Comparison of ENCODE assay signal across 8 cellular contexts in genomic region chr3:61564405-61565059, GRCh38. TPM values are rescaled to one million over a fixed set of nuclear protein-coding genes. Genes with fewer than 3 reads are reported as not detected.
DNase-seq lines count a peak whose midpoint lies in the region; ATAC-seq and TF ChIP-seq lines count a peak whose summit lies in the region.

No MANE protein-coding gene starts in this region.

- intact Hi-C loops in ascending aorta (cut with DNase I), result loop anchor here (1.0 to 5.0 kb wide), 7 partner anchors 258 to 624 kb away; partner anchors contain the start of gene FHIT
- intact Hi-C loops in psoas muscle (cut with DNase I), result loop anchor here (5.0 to 10.0 kb wide), 5 partner anchors 120 to 623 kb away; no protein-coding TSS in a partner anchor

- H3K27me3 ChIP-seq in ascending aorta, result no peaks in the 10 kb centered on the region
- H3K27me3 ChIP-seq in hepatocyte, result no peaks in the 10 kb centered on the region
- H3K27me3 ChIP-seq in psoas muscle (ENCODE audit: insufficient read depth in 3 of 3, low read length in 2 of 3), result no peaks in the 10 kb centered on the region

- H3K9me3 ChIP-seq in ascending aorta (no peaks in the 10 kb centered on the region), hepatocyte (ENCODE audit: low read depth) (no peaks in the 10 kb centered on the region), psoas muscle (no peaks in the 10 kb centered on the region)

- H3K9me2 ChIP-seq in hepatocyte (replicated peaks; ENCODE audit: insufficient read depth), result no peaks in the 10 kb centered on the region

- H4K20me1 ChIP-seq in hepatocyte (ENCODE audit: insufficient read depth, poor library complexity, severe bottlenecking), result peaks cover 34% of the 10 kb centered on the region

- peak overlapping the region; percentile 98 to 99 for H3K4me3 ChIP-seq in ascending aorta
- peak overlapping the region; percentile 72 for H3K4me3 ChIP-seq in hepatocyte
- H3K4me3 ChIP-seq in psoas muscle, result peak overlapping the region; percentile 96

- H2AFZ ChIP-seq in hepatocyte, result peak overlapping the region; percentile 45

- DNase-seq in GM13976 (ENCODE audit: low spot score) (peak; percentile 57), ascending aorta (ENCODE audit: low spot score in 2 of 2) (peak in 1 of 2 donors; percentile 90), hepatocyte (ENCODE audit: low spot score) (peak; percentile 90), psoas muscle (peak; percentile 83 to 90), NCI-H2196 treated with DMSO at 0.1 percent for 48 hours (lab: John Stamatoyannopoulos, UW; ENCODE audit: unreplicated experiment) (no peak), NCI-H226 (no peak), NCI-H1930 (lab: John Stamatoyannopoulos, UW) (no peak)

- H3K36me3 ChIP-seq in ascending aorta, result no peaks in the 10 kb centered on the region
- no peaks in the 10 kb centered on the region for H3K36me3 ChIP-seq in hepatocyte (replicated peaks; ENCODE audit: insufficient read depth, low read depth)
- H3K36me3 ChIP-seq in psoas muscle (ENCODE audit: insufficient read depth in 1 of 2, low read depth in 1 of 2), result no peaks in the 10 kb centered on the region

- in situ Hi-C loops in GM13976 (cut with MboI; ENCODE audit: low sequenced_read_pairs, unreplicated experiment), result no loop called here

- peak; percentile 25 to 60 (median 59) for ATAC-seq in psoas muscle

- H3K27ac ChIP-seq in 22Rv1 (no peak overlapping the region), ascending aorta (peak overlapping the region; percentile 96 to 99), hepatocyte (no peak overlapping the region), psoas muscle (peak overlapping the region; percentile 47)

- H3K4me2 ChIP-seq in hepatocyte, result peak overlapping the region; percentile 97

- H3K79me2 ChIP-seq in hepatocyte, result peaks cover 70% of the 10 kb centered on the region

- H3K4me1 ChIP-seq in ascending aorta (peaks cover 0 to 12% of the 10 kb centered on the region in 2 donors), hepatocyte (ENCODE audit: insufficient read depth) (no peaks in the 10 kb centered on the region), psoas muscle (peaks cover 10% of the 10 kb centered on the region)

- 5% methylated on average over 34 of the region's 40 CpGs for WGBS in hepatocyte (ENCODE audit: low lambda C conversion rate, missing lambda C conversion rate)
- 7 to 14% (median 8%) methylated on average over 36 to 40 of the region's 40 CpGs for WGBS in psoas muscle, 3 donors

- TF ChIP-seq CTCF in 22Rv1 (IDR thresholded peaks at IDR 0.05) (peak; percentile 16; the same call in 1 of the 2 replicates), GM13976 (IDR thresholded peaks at IDR 0.05; ENCODE audit: borderline replicate concordance, control extremely low read depth, extremely low read depth, insufficient read depth, missing control alignments) (no peak), ascending aorta (IDR thresholded peaks at IDR 0.05) (peak; percentile 82 to 94 (median 91)), hepatocyte (IDR thresholded peaks at IDR 0.05; ENCODE audit: poor library complexity) (peak; percentile 87), psoas muscle (IDR thresholded peaks at IDR 0.05) (peak; percentile 73)

RNA-seq across cellular contexts. Expression of gene PTPRG, which starts 3.2 kb away (rescaled TPM):
- total RNA-seq in ascending aorta (129 TPM), hepatocyte (31.0 and 34.9 TPM in 2 replicates), psoas muscle (10 to 100 TPM; 12.6 to 29.5 (median 18.6) TPM)
- polyA plus RNA-seq in hepatocyte (8.5 and 9.1 TPM in 2 replicates), psoas muscle (10 to 100 TPM in 1 of 3 donors, 1 to 10 TPM in 2; 4.5 to 10.8 (median 5.3) TPM)

Comparison
In these comparisons a context has a peak if more than half of its experiments do, and no peak if none do; other contexts are left out.
1. H3K27ac ChIP-seq: peak in ascending aorta (2 of 2) and psoas muscle (single experiment); none in 22Rv1 (single experiment) and hepatocyte (single experiment).
2. DNase-seq: peak in GM13976 (single experiment), hepatocyte (single experiment) and psoas muscle (2 of 2); none in NCI-H2196 treated with DMSO at 0.1 percent for 48 hours (single experiment), NCI-H226 (single experiment) and NCI-H1930 (0 of 2).
3. Peak in every context shown above with its lines, with median percentiles within 50 percentile points of each other: H3K4me3 ChIP-seq.